In genomic region chr2:12998701-12999100, GRCh38 we compare ENCODE assay signal across 8 cellular contexts.
"Had no signal": no experiment of that assay in that cellular context is flagged by ENCODE, and none has a peak within 500 bp of the region (broad histone marks: within the 10 kb centered on the region; RNA-seq: fewer than 3 reads in every experiment).

No MANE protein-coding gene starts in this region.

- H3K27ac ChIP-seq: GM23248 had no signal

- H3K4me3 ChIP-seq: GM23248, HAP-1, K562 had no signal

- H3K36me3 ChIP-seq: HAP-1 had no signal

- H3K4me1 ChIP-seq: HAP-1 had no signal

- H2AFZ ChIP-seq: GM23248 had no signal

- ATAC-seq: HCT116, K562 had no signal

- DNase-seq: GM23248, GOT3, H7, HFFc6, IMR-90 had no signal

- H3K9me3 ChIP-seq: HAP-1 had no signal
